ENCODE assay signal across 25 cellular contexts in genomic region chr1:2074316-2074855, GRCh38. TPM values are rescaled to one million over a fixed set of nuclear protein-coding genes. Genes with fewer than 3 reads are reported as not detected.
A peak's percentile ranks its signal among the peaks of the same experiment; 100 is the strongest.
DNase-seq lines count a peak whose midpoint lies in the region; ATAC-seq, FAIRE-seq and TF ChIP-seq lines count a peak whose summit lies in the region.
"Had no signal": no experiment of that assay in that cellular context is flagged by ENCODE, and none has a peak within 500 bp of the region (broad histone marks: within the 10 kb centered on the region; RNA-seq: fewer than 3 reads in every experiment).

No MANE protein-coding gene starts in this region.

- H3K9me3 Mint-ChIP-seq in astrocyte (ENCODE audit: unreplicated experiment) = peaks cover 13% of the 10 kb centered on the region
- H3K9me3 Mint-ChIP-seq in glutamatergic neuron (ENCODE audit: unreplicated experiment) = peaks cover 8% of the 10 kb centered on the region

- H3K4me1 Mint-ChIP-seq in astrocyte (ENCODE audit: low read depth, unreplicated experiment) (no peaks in the 10 kb centered on the region), glutamatergic neuron (ENCODE audit: low read depth, unreplicated experiment) (peaks cover 27% of the 10 kb centered on the region)

- H3K27me3 ChIP-seq in GM23248 (replicated peaks; ENCODE audit: insufficient read depth) = no peaks in the 10 kb centered on the region
- peaks cover 3% of the 10 kb centered on the region for H3K27me3 ChIP-seq in astrocyte (ENCODE audit: insufficient read depth, low read length)
- H3K27me3 ChIP-seq in H7 (ENCODE audit: control insufficient read depth, insufficient read depth, low read length) = no peaks in the 10 kb centered on the region

- H3K36me3 ChIP-seq in GM23248 (ENCODE audit: low read depth) (no peaks in the 10 kb centered on the region), astrocyte (ENCODE audit: insufficient read depth, low read length) (no peaks in the 10 kb centered on the region), H7 (replicated peaks; ENCODE audit: control insufficient read depth, insufficient read depth, low read length) (no peaks in the 10 kb centered on the region)
- H3K36me3 ChIP-seq: SJSA1, suprapubic skin, uterus had no signal

- no peaks in the 10 kb centered on the region for H3F3A ChIP-seq in GM23248 (ENCODE audit: insufficient read depth)

- no peaks in the 10 kb centered on the region for H3K9me2 ChIP-seq in GM23248 (ENCODE audit: insufficient read depth)

- H3K9me3 ChIP-seq in GM23248 (ENCODE audit: low read depth) = no peaks in the 10 kb centered on the region
- H3K9me3 ChIP-seq in astrocyte (ENCODE audit: insufficient read depth, low read depth, low read length) = peaks cover 15% of the 10 kb centered on the region

- H4K20me1 ChIP-seq in GM23248 (ENCODE audit: insufficient read depth) = no peaks in the 10 kb centered on the region
- H4K20me1 ChIP-seq in astrocyte (ENCODE audit: insufficient read depth, low read length) = no peaks in the 10 kb centered on the region

- H3K27me3 Mint-ChIP-seq in astrocyte (ENCODE audit: low read depth, unreplicated experiment) (no peaks in the 10 kb centered on the region), glutamatergic neuron (ENCODE audit: unreplicated experiment) (peaks cover 13% of the 10 kb centered on the region)
- H3K27me3 Mint-ChIP-seq: activated naive CD8-positive, alpha-beta T cell; activated T-helper 17 cell treated with anti-CD3 and anti-CD28 coated beads, Interleukin-2, amount 50 U/mL, for 72 hours; naive thymus-derived CD4-positive, alpha-beta T cell had no signal

- H3K4me2 ChIP-seq in GM23248 (ENCODE audit: unreplicated experiment) = peak overlapping the region; percentile 84
- peak overlapping the region; percentile 94 for H3K4me2 ChIP-seq in astrocyte (ENCODE audit: low read length)

- H3K4me1 ChIP-seq in GM23248 (ENCODE audit: insufficient read depth) (no peaks in the 10 kb centered on the region), astrocyte (ENCODE audit: insufficient read depth, low read length) (no peaks in the 10 kb centered on the region)
- H3K4me1 ChIP-seq: SJSA1, suprapubic skin had no signal

- H3K27ac Mint-ChIP-seq in astrocyte (ENCODE audit: unreplicated experiment) (no peak overlapping the region), glutamatergic neuron (ENCODE audit: unreplicated experiment) (peak overlapping the region; percentile 98)
- H3K27ac Mint-ChIP-seq: activated naive CD8-positive, alpha-beta T cell; activated T-helper 17 cell treated with anti-CD3 and anti-CD28 coated beads, Interleukin-2, amount 50 U/mL, for 72 hours had no signal

- no peaks in the 10 kb centered on the region for H3K79me2 ChIP-seq in GM23248 (ENCODE audit: insufficient read depth)
- no peaks in the 10 kb centered on the region for H3K79me2 ChIP-seq in astrocyte (ENCODE audit: insufficient read depth, low read length)

- 33 to 34% methylated on average over 20 to 23 of the region's 23 CpGs for WGBS in GM23248 (ENCODE audit: low coverage in 1 of 2, low lambda C conversion rate in 2 of 2, missing lambda C conversion rate in 2 of 2), 2 experiments

- H3K36me3 Mint-ChIP-seq in astrocyte (ENCODE audit: low read depth, unreplicated experiment) (peaks cover 31% of the 10 kb centered on the region), glutamatergic neuron (ENCODE audit: unreplicated experiment) (peaks cover 18% of the 10 kb centered on the region)

- DNase-seq in GM23248 (no peak), astrocyte (ENCODE audit: low read depth) (no peak), glutamatergic neuron (no peak), substantia nigra (lab: John Stamatoyannopoulos, UW) (no peak), midbrain (lab: John Stamatoyannopoulos, UW) (no peak), H7 (no peak)
- DNase-seq: naive thymus-derived CD4-positive, alpha-beta T cell; NCI-H146; NCI-H2171; NCI-H524 treated with DMSO at 0.1 percent for 48 hours; uterus; WERI-Rb-1 had no signal

- H3K4me3 ChIP-seq in GM23248 = peak overlapping the region; percentile 76
- peak overlapping the region; percentile 61 for H3K4me3 ChIP-seq in astrocyte (ENCODE audit: insufficient read depth, low read depth, low read length)
- H3K4me3 ChIP-seq in H7 (ENCODE audit: insufficient read depth, low read depth, low read length) = no peak overlapping the region
- H3K4me3 ChIP-seq: K562, SJSA1 had no signal

- H2AFZ ChIP-seq in GM23248 = peak overlapping the region; percentile 96
- H2AFZ ChIP-seq in astrocyte (ENCODE audit: low read depth, low read length) = peak overlapping the region; percentile 89

- no peak overlapping the region for H3K4me3 Mint-ChIP-seq in astrocyte (ENCODE audit: unreplicated experiment)
- H3K4me3 Mint-ChIP-seq in glutamatergic neuron (ENCODE audit: unreplicated experiment) = peak overlapping the region; percentile 96
- H3K4me3 Mint-ChIP-seq: activated naive CD8-positive, alpha-beta T cell; activated T-helper 17 cell treated with anti-CD3 and anti-CD28 coated beads, Interleukin-2, amount 50 U/mL, for 72 hours had no signal

- FAIRE-seq in astrocyte (lab: Jason Lieb, UNC) = no peak
- FAIRE-seq: D721Med, H54, K562, RCC 7860 had no signal

- H3K27ac ChIP-seq in GM23248 (no peak overlapping the region), astrocyte (ENCODE audit: low read depth, low read length) (no peak overlapping the region), substantia nigra (ENCODE audit: low read depth, low read length, poor library complexity, severe bottlenecking) (peak overlapping the region; percentile 83)
- H3K27ac ChIP-seq: coronary artery, SJSA1, suprapubic skin, uterus, WERI-Rb-1 had no signal

- no peak for ATAC-seq in GM21528 (IDR thresholded peaks at IDR 0.05; ENCODE audit: low FRiP score, unreplicated experiment)
- ATAC-seq: activated T-helper 17 cell treated with anti-CD3 and anti-CD28 coated beads, Interleukin-2, amount 50 U/mL, for 72 hours; naive thymus-derived CD4-positive, alpha-beta T cell had no signal

- TF ChIP-seq CTCF in astrocyte (IDR thresholded peaks at IDR 0.05; ENCODE audit: insufficient read depth, low read depth, low read length) (no peak), glutamatergic neuron (IDR thresholded peaks at IDR 0.05; ENCODE audit: partially characterized antibody, unreplicated experiment) (no peak)

- in situ Hi-C loops in GM23248 (cut with MboI) = no loop called here

- H3K9ac ChIP-seq in GM23248 = peak overlapping the region; percentile 71
- peak overlapping the region; percentile 59 for H3K9ac ChIP-seq in astrocyte (ENCODE audit: low read length)

RNA-seq across cellular contexts. Expression of gene PRKCZ, which starts 24.2 kb away (rescaled TPM):
- total RNA-seq in GM23248 (2014; rRNA removed; shearing (Covaris generic)) = 0.63 and 1.4 TPM in 2 replicates
- 2.8 and 3.4 TPM in 2 replicates for polyA plus RNA-seq in GM23248 (2016; fragmentation: Nextera tagmentation; extraction: Ambion mirVana)
- total RNA-seq in astrocyte (28.6 and 32.6 TPM in 2 replicates), glutamatergic neuron (ENCODE audit: unreplicated experiment) (120 TPM)
- total RNA-seq in H7 (2014; rRNA removed; shearing (Covaris generic)) = 38.5 and 41.8 TPM in 2 replicates

RNA-seq across cellular contexts. Expression of gene GABRD, which starts 55.2 kb away (rescaled TPM):
- not detected in 2 replicates for total RNA-seq in GM23248 (2014; rRNA removed; shearing (Covaris generic))
- polyA plus RNA-seq in GM23248 (2016; fragmentation: Nextera tagmentation; extraction: Ambion mirVana) = not detected in 2 replicates
- total RNA-seq in astrocyte (not detected in 2 replicates), glutamatergic neuron (ENCODE audit: unreplicated experiment) (2.5 TPM)
- total RNA-seq in H7 (2014; rRNA removed; shearing (Covaris generic)) = 2.7 and 5.1 TPM in 2 replicates
- total RNA-seq: activated T-helper 17 cell treated with anti-CD3 and anti-CD28 coated beads, Interleukin-2, amount 50 U/mL, for 72 hours; fibroblast of lung; mesenteric fat pad; SJSA1; T-helper 2 cell treated with Interferon-gamma antibody and Interleukin-4, amounts not matched to agents 100 ng/mL and 5 ng/mL, for 36 hours had no signal
- polyA plus RNA-seq: fibroblast of lung, K562 had no signal

Comparison
In these comparisons a context has a peak if more than half of its experiments do, and no peak if none do; other contexts are left out.
1. RNA of gene PRKCZ, which starts 24.2 kb away (total RNA-seq): 120 TPM in glutamatergic neuron (single experiment), 38.5 to 41.8 TPM in H7 and 28.6 to 32.6 TPM in astrocyte; 0.63 to 1.4 TPM in GM23248; every median in the first group is over 10 times any median in the second.